1 cellular context compared by ENCODE assay signal in the genomic region with DNA sequence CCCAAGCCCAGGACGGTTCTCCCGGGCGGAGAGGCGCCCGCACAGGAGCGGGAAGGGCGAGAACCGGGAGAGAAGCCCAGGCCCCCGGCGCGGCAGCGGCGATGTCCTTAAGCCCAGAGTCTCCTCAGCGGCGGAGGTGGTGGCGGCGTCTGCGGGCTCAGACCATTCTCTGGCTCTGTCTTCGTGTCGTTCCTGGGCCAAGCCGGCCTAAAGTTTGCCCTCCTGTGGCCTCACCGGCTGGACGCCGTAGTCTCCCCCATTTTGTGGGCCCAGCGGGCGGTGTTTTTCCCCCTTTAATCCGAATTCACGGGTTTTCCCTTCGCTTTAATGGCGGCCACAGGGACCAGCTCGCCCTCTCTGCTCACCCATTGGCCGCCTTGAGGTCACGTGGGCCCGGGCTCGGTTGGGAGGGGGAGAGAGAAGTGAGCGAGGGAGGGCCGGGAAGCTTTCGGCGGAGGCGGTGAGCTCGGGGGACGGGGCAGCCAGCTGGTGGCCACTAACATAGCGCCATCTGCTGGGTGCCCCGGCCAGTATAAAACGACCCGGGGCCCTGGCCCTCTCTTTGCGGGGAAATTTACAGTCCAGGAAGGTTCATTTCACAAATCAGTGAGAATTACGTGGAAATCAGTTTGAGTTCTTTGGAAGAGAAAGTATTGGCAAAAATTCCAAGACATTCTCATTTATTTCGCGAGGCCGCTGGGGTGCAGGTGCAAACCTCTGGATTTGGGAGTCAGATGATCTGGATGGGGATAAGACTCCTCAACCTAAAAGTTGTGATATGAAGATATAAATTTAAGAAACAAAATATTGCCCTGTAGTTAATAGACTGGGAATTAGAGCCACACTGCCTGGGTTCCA.
TF ChIP-seq lines count a peak whose summit lies in the region.

No MANE protein-coding gene starts in this region.

TF ChIP-seq in HepG2, 621 proteins besides CTCF, POLR2A, EP300 and RAD21 (continued from another document and continues in another):
- TF ChIP-seq, protein P1, sequence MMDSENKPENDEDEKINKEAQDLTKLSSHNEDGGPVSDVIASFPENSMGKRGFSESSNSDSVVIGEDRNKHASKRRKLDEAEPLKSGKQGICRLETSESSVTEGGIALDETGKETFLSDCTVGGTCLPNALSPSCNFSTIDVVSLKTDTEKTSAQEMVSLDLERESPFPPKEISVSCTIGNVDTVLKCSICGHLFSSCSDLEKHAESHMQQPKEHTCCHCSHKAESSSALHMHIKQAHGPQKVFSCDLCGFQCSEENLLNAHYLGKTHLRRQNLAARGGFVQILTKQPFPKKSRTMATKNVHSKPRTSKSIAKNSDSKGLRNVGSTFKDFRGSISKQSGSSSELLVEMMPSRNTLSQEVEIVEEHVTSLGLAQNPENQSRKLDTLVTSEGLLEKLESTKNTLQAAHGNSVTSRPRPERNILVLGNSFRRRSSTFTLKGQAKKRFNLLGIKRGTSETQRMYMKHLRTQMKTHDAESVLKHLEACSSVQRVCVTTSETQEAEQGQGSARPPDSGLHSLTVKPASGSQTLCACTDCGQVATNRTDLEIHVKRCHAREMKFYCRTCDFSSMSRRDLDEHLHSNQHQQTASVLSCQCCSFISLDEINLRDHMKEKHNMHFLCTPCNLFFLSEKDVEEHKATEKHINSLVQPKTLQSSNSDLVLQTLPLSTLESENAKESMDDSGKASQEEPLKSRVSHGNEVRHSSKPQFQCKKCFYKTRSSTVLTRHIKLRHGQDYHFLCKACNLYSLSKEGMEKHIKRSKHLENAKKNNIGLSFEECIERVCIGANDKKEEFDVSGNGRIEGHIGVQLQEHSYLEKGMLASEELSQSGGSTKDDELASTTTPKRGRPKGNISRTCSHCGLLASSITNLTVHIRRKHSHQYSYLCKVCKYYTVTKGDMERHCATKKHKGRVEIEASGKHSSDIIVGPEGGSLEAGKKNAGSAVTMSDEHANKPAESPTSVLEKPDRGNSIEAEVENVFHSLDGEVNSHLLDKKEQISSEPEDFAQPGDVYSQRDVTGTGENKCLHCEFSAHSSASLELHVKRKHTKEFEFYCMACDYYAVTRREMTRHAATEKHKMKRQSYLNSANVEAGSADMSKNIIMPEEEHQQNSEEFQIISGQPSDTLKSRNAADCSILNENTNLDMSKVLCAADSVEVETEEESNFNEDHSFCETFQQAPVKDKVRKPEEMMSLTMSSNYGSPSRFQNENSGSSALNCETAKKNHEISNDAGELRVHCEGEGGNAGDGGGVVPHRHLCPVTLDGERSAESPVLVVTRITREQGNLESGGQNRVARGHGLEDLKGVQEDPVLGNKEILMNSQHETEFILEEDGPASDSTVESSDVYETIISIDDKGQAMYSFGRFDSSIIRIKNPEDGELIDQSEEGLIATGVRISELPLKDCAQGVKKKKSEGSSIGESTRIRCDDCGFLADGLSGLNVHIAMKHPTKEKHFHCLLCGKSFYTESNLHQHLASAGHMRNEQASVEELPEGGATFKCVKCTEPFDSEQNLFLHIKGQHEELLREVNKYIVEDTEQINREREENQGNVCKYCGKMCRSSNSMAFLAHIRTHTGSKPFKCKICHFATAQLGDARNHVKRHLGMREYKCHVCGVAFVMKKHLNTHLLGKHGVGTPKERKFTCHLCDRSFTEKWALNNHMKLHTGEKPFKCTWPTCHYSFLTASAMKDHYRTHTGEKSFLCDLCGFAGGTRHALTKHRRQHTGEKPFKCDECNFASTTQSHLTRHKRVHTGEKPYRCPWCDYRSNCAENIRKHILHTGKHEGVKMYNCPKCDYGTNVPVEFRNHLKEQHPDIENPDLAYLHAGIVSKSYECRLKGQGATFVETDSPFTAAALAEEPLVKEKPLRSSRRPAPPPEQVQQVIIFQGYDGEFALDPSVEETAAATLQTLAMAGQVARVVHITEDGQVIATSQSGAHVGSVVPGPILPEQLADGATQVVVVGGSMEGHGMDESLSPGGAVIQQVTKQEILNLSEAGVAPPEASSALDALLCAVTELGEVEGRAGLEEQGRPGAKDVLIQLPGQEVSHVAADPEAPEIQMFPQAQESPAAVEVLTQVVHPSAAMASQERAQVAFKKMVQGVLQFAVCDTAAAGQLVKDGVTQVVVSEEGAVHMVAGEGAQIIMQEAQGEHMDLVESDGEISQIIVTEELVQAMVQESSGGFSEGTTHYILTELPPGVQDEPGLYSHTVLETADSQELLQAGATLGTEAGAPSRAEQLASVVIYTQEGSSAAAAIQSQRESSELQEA (CRISPR knock-in tag; IDR thresholded peaks at IDR 0.05; ENCODE audit: not compliant biosample characterization), result no peak
- TF ChIP-seq, protein P2, sequence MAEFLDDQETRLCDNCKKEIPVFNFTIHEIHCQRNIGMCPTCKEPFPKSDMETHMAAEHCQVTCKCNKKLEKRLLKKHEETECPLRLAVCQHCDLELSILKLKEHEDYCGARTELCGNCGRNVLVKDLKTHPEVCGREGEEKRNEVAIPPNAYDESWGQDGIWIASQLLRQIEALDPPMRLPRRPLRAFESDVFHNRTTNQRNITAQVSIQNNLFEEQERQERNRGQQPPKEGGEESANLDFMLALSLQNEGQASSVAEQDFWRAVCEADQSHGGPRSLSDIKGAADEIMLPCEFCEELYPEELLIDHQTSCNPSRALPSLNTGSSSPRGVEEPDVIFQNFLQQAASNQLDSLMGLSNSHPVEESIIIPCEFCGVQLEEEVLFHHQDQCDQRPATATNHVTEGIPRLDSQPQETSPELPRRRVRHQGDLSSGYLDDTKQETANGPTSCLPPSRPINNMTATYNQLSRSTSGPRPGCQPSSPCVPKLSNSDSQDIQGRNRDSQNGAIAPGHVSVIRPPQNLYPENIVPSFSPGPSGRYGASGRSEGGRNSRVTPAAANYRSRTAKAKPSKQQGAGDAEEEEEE (CRISPR knock-in tag; IDR thresholded peaks at IDR 0.05; ENCODE audit: borderline replicate concordance), result no peak
- peak; percentile 42; the same call in 1 of the 2 replicates for TF ChIP-seq CHD2 (IDR thresholded peaks at IDR 0.05; ENCODE audit: low read depth, low read length)
- TF ChIP-seq, protein P3, sequence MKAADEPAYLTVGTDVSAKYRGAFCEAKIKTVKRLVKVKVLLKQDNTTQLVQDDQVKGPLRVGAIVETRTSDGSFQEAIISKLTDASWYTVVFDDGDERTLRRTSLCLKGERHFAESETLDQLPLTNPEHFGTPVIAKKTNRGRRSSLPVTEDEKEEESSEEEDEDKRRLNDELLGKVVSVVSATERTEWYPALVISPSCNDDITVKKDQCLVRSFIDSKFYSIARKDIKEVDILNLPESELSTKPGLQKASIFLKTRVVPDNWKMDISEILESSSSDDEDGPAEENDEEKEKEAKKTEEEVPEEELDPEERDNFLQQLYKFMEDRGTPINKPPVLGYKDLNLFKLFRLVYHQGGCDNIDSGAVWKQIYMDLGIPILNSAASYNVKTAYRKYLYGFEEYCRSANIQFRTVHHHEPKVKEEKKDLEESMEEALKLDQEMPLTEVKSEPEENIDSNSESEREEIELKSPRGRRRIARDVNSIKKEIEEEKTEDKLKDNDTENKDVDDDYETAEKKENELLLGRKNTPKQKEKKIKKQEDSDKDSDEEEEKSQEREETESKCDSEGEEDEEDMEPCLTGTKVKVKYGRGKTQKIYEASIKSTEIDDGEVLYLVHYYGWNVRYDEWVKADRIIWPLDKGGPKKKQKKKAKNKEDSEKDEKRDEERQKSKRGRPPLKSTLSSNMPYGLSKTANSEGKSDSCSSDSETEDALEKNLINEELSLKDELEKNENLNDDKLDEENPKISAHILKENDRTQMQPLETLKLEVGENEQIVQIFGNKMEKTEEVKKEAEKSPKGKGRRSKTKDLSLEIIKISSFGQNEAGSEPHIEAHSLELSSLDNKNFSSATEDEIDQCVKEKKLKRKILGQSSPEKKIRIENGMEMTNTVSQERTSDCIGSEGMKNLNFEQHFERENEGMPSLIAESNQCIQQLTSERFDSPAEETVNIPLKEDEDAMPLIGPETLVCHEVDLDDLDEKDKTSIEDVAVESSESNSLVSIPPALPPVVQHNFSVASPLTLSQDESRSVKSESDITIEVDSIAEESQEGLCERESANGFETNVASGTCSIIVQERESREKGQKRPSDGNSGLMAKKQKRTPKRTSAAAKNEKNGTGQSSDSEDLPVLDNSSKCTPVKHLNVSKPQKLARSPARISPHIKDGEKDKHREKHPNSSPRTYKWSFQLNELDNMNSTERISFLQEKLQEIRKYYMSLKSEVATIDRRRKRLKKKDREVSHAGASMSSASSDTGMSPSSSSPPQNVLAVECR (CRISPR knock-in tag; IDR thresholded peaks at IDR 0.05; ENCODE audit: borderline replicate concordance), result peak; percentile 83
- TF ChIP-seq IRF2 (CRISPR knock-in tag; IDR thresholded peaks at IDR 0.05), result no peak; the same call in 1 of the 2 replicates
- no peak for TF ChIP-seq SATB2 (CRISPR knock-in tag; IDR thresholded peaks at IDR 0.05)
- peak; percentile 77; the same call in 1 of the 2 replicates for TF ChIP-seq SNAI1 (CRISPR knock-in tag; IDR thresholded peaks at IDR 0.05; ENCODE audit: borderline replicate concordance)
- TF ChIP-seq SPEN (CRISPR knock-in tag; IDR thresholded peaks at IDR 0.05; ENCODE audit: low read depth), result peak; percentile 64; the same call in 1 of the 2 replicates
- TF ChIP-seq CAMTA2 (CRISPR knock-in tag; IDR thresholded peaks at IDR 0.05; ENCODE audit: borderline replicate concordance), result peak; percentile 76
- TF ChIP-seq ZNF720 (CRISPR knock-in tag; IDR thresholded peaks at IDR 0.05), result no peak
- TF ChIP-seq KLF6 (CRISPR knock-in tag; IDR thresholded peaks at IDR 0.05), result no peak
- TF ChIP-seq ZNF549 (CRISPR knock-in tag; IDR thresholded peaks at IDR 0.05), result no peak
- TF ChIP-seq NRL (CRISPR knock-in tag; IDR thresholded peaks at IDR 0.05; ENCODE audit: borderline replicate concordance), result peak; percentile 96
- peak; percentile 85; the same call in 1 of the 2 replicates for TF ChIP-seq ZNF790 (CRISPR knock-in tag; IDR thresholded peaks at IDR 0.05; ENCODE audit: borderline replicate concordance)
- TF ChIP-seq BHLHE40 (IDR thresholded peaks at IDR 0.05; ENCODE audit: low read length), result peak; percentile 81
- TF ChIP-seq ZNF431 (CRISPR knock-in tag; IDR thresholded peaks at IDR 0.05; ENCODE audit: borderline replicate concordance, low read depth), result no peak
- no peak; the same call in 1 of the 2 replicates for TF ChIP-seq CREM (IDR thresholded peaks at IDR 0.05)
- TF ChIP-seq CREM (CRISPR knock-in tag; IDR thresholded peaks at IDR 0.05), result no peak
- peak; percentile 22; the same call in 1 of the 2 replicates for TF ChIP-seq ZNF3 (CRISPR knock-in tag; IDR thresholded peaks at IDR 0.05)
- TF ChIP-seq, protein P4, sequence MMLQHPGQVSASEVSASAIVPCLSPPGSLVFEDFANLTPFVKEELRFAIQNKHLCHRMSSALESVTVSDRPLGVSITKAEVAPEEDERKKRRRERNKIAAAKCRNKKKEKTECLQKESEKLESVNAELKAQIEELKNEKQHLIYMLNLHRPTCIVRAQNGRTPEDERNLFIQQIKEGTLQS (CRISPR knock-in tag; IDR thresholded peaks at IDR 0.05), result no peak; the same call in none of the 2 replicates
- TF ChIP-seq SALL1 (CRISPR knock-in tag; IDR thresholded peaks at IDR 0.05), result peak; percentile 83
- TF ChIP-seq, protein P5, sequence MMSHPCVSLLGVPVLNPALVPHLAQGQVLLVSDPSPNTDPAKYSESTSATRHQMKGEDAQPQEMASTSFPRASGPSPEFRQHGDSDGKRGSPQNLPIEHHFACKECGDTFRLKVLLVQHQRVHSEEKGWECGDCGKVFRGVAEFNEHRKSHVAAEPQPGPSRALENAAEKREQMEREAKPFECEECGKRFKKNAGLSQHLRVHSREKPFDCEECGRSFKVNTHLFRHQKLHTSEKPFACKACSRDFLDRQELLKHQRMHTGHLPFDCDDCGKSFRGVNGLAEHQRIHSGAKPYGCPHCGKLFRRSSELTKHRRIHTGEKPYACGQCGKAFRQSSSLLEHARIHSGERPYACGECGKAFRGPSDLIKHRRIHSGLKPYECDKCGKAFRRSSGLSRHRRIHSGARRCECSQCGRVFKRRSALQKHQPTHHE (CRISPR knock-in tag; IDR thresholded peaks at IDR 0.05; ENCODE audit: borderline replicate concordance), result 0 out of 2 replicates have a peak, but pooled peaks have one; percentile 42
- TF ChIP-seq RBFOX2 (IDR thresholded peaks at IDR 0.05; ENCODE audit: low read depth, low read length), result peak; percentile 87
- TF ChIP-seq, protein P6, sequence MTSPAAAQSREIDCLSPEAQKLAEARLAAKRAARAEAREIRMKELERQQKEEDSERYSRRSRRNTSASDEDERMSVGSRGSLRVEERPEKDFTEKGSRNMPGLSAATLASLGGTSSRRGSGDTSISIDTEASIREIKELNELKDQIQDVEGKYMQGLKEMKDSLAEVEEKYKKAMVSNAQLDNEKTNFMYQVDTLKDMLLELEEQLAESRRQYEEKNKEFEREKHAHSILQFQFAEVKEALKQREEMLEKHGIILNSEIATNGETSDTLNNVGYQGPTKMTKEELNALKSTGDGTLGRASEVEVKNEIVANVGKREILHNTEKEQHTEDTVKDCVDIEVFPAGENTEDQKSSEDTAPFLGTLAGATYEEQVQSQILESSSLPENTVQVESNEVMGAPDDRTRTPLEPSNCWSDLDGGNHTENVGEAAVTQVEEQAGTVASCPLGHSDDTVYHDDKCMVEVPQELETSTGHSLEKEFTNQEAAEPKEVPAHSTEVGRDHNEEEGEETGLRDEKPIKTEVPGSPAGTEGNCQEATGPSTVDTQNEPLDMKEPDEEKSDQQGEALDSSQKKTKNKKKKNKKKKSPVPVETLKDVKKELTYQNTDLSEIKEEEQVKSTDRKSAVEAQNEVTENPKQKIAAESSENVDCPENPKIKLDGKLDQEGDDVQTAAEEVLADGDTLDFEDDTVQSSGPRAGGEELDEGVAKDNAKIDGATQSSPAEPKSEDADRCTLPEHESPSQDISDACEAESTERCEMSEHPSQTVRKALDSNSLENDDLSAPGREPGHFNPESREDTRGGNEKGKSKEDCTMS (CRISPR knock-in tag; conservative IDR thresholded peaks at IDR 0.05), result peak; percentile 46; the same call in 1 of the 2 replicates
- TF ChIP-seq CENPT (CRISPR knock-in tag; IDR thresholded peaks at IDR 0.05; ENCODE audit: low read depth), result no peak
- TF ChIP-seq, protein P7, sequence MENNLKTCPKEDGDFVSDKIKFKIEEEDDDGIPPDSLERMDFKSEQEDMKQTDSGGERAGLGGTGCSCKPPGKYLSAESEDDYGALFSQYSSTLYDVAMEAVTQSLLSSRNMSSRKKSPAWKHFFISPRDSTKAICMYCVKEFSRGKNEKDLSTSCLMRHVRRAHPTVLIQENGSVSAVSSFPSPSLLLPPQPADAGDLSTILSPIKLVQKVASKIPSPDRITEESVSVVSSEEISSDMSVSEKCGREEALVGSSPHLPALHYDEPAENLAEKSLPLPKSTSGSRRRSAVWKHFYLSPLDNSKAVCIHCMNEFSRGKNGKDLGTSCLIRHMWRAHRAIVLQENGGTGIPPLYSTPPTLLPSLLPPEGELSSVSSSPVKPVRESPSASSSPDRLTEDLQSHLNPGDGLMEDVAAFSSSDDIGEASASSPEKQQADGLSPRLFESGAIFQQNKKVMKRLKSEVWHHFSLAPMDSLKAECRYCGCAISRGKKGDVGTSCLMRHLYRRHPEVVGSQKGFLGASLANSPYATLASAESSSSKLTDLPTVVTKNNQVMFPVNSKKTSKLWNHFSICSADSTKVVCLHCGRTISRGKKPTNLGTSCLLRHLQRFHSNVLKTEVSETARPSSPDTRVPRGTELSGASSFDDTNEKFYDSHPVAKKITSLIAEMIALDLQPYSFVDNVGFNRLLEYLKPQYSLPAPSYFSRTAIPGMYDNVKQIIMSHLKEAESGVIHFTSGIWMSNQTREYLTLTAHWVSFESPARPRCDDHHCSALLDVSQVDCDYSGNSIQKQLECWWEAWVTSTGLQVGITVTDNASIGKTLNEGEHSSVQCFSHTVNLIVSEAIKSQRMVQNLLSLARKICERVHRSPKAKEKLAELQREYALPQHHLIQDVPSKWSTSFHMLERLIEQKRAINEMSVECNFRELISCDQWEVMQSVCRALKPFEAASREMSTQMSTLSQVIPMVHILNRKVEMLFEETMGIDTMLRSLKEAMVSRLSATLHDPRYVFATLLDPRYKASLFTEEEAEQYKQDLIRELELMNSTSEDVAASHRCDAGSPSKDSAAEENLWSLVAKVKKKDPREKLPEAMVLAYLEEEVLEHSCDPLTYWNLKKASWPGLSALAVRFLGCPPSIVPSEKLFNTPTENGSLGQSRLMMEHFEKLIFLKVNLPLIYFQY (CRISPR knock-in tag; IDR thresholded peaks at IDR 0.05; ENCODE audit: borderline replicate concordance), result 0 out of 2 replicates have a peak, but pooled peaks have one; percentile 73
- no peak for TF ChIP-seq ZNF577 (CRISPR knock-in tag; IDR thresholded peaks at IDR 0.05; ENCODE audit: borderline replicate concordance, low read depth)
- TF ChIP-seq ARID2 (CRISPR knock-in tag; IDR thresholded peaks at IDR 0.05; ENCODE audit: borderline replicate concordance), result no peak; the same call in 1 of the 2 replicates
